ENCODE assay signal across 9 cellular contexts in the genomic region with DNA sequence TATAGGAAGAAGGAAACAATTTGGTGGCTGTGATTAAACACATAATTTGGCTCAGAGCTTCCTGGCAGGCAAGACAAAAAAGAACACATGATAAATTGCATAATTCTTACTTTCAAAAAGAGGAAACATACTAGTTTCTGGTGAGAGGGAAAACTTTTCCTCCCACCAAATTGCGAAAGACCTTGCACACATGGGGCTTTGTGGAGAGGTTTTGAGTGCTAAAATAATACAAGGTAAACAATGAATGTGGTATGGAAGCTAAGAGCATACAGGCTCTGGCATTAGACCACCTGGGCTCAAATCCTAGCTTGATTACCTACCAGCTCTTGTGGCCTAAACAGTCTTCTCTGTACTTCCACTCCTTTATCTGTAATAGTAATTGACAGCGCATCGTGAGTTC.
DNase-seq lines count a peak whose midpoint lies in the region; TF ChIP-seq lines count a peak whose summit lies in the region.
"Had no signal": no experiment of that assay in that cellular context is flagged by ENCODE, and none has a peak within 500 bp of the region (broad histone marks: within the 10 kb centered on the region; RNA-seq: fewer than 3 reads in every experiment).

No MANE protein-coding gene starts in this region.

- H3K79me2 ChIP-seq in SK-N-SH (ENCODE audit: insufficient read depth): no peaks in the 10 kb centered on the region

- H3K4me3 Mint-ChIP-seq in progenitor cell of endocrine pancreas (ENCODE audit: low read depth): no peak overlapping the region
- H3K4me3 Mint-ChIP-seq in activated T-helper 2 cell treated with anti-CD3 and anti-CD28 coated beads, Interferon-gamma antibody, Interleukin-2, Interleukin-4, amounts not matched to agents 10 μg/mL and 5 μg/mL and 100 μg/mL, durations not matched to agents 14 hours and 24 hours and 36 hours (ENCODE audit: low read depth): no peak overlapping the region

- no peak overlapping the region for H2AFZ ChIP-seq in SK-N-SH (ENCODE audit: low read depth)

- peaks cover 0 to 3% of the 10 kb centered on the region in 2 experiments for H3K36me3 ChIP-seq in SK-N-SH (replicated peaks in 1 of 2; ENCODE audit: control insufficient read depth in 1 of 2, insufficient read depth in 2 of 2, low read length in 1 of 2)

- 100% methylated on average over 3 of the region's 3 CpGs for WGBS in SK-N-SH (ENCODE audit: low lambda C conversion rate)

- H3K4me1 Mint-ChIP-seq in progenitor cell of endocrine pancreas (ENCODE audit: low read depth): peaks cover 40% of the 10 kb centered on the region
- peaks cover 2% of the 10 kb centered on the region for H3K4me1 Mint-ChIP-seq in activated T-helper 2 cell treated with anti-CD3 and anti-CD28 coated beads, Interferon-gamma antibody, Interleukin-2, Interleukin-4, amounts not matched to agents 10 μg/mL and 5 μg/mL and 100 μg/mL, durations not matched to agents 14 hours and 24 hours and 36 hours (ENCODE audit: low read depth)

- TF ChIP-seq RAD21 in SK-N-SH (IDR thresholded peaks at IDR 0.05; ENCODE audit: low read length): no peak

- H3K9me2 ChIP-seq in SK-N-SH: no peaks in the 10 kb centered on the region

- no peak overlapping the region for H3K9ac ChIP-seq in SK-N-SH

- H3K9me3 ChIP-seq in SK-N-SH: no peaks in the 10 kb centered on the region

- no peaks in the 10 kb centered on the region for H3K36me3 Mint-ChIP-seq in progenitor cell of endocrine pancreas (ENCODE audit: insufficient read depth)
- no peaks in the 10 kb centered on the region for H3K36me3 Mint-ChIP-seq in activated T-helper 2 cell treated with anti-CD3 and anti-CD28 coated beads, Interferon-gamma antibody, Interleukin-2, Interleukin-4, amounts not matched to agents 10 μg/mL and 5 μg/mL and 100 μg/mL, durations not matched to agents 14 hours and 24 hours and 36 hours (ENCODE audit: low read depth)

- POLR2A ChIA-PET in SK-N-SH (lab: Yijun Ruan, JAX): interaction anchor here (0.6 kb wide), 1 partner anchor 1131 kb away, joined by 3 read pairs; no protein-coding TSS in a partner anchor

- DNase-seq in GF-D8 (lab: John Stamatoyannopoulos, UW) (peak; percentile 83), RPMI7951 (ENCODE audit: low read depth) (peak; percentile 25), fibroblast of peridontal ligament (ENCODE audit: extremely low read depth) (peak; percentile 68), progenitor cell of endocrine pancreas (ENCODE audit: low spot score, unreplicated experiment) (no peak), amniotic stem cell (lab: John Stamatoyannopoulos, UW) (no peak), SK-N-SH (no peak), COLO829 (ENCODE audit: low spot score) (no peak)
- DNase-seq in activated T-helper 2 cell treated with anti-CD3 and anti-CD28 coated beads, Interferon-gamma antibody, Interleukin-2, Interleukin-4, amounts not matched to agents 10 μg/mL and 5 μg/mL and 100 μg/mL, durations not matched to agents 14 hours and 24 hours and 36 hours (ENCODE audit: low spot score): no peak
- DNase-seq: DND-41 had no signal

- no peak for TF ChIP-seq CTCF in progenitor cell of endocrine pancreas (IDR thresholded peaks at IDR 0.05; ENCODE audit: unreplicated experiment)
- TF ChIP-seq CTCF in SK-N-SH (IDR thresholded peaks at IDR 0.05): no peak

- no peaks in the 10 kb centered on the region for H4K20me1 ChIP-seq in SK-N-SH (ENCODE audit: insufficient read depth)

- peak overlapping the region; percentile 27 for H3K27ac Mint-ChIP-seq in progenitor cell of endocrine pancreas
- H3K27ac Mint-ChIP-seq in activated T-helper 2 cell treated with anti-CD3 and anti-CD28 coated beads, Interferon-gamma antibody, Interleukin-2, Interleukin-4, amounts not matched to agents 10 μg/mL and 5 μg/mL and 100 μg/mL, durations not matched to agents 14 hours and 24 hours and 36 hours: no peak overlapping the region

- H3K4me3 ChIP-seq in SK-N-SH (ENCODE audit: low read depth in 2 of 2, low read length in 1 of 2): no peak overlapping the region

- CTCF ChIA-PET in SK-N-SH (lab: Yijun Ruan, JAX): interaction anchor here (0.6 to 1.7 kb wide), 2 partner anchors 9 to 18 kb away, joined by 3 to 4 read pairs; no protein-coding TSS in a partner anchor

- no peak overlapping the region for H3K27ac ChIP-seq in SK-N-SH (ENCODE audit: low read depth in 2 of 2, low read length in 1 of 2)

- TF ChIP-seq EP300 in SK-N-SH (IDR thresholded peaks at IDR 0.05; ENCODE audit: borderline replicate concordance in 1 of 2, low read depth in 1 of 2, low read length in 1 of 2): no peak

- H3K9me3 Mint-ChIP-seq in progenitor cell of endocrine pancreas (ENCODE audit: low read depth): peaks cover 4% of the 10 kb centered on the region
- H3K9me3 Mint-ChIP-seq in activated T-helper 2 cell treated with anti-CD3 and anti-CD28 coated beads, Interferon-gamma antibody, Interleukin-2, Interleukin-4, amounts not matched to agents 10 μg/mL and 5 μg/mL and 100 μg/mL, durations not matched to agents 14 hours and 24 hours and 36 hours: no peaks in the 10 kb centered on the region

- no peaks in the 10 kb centered on the region for H3K27me3 Mint-ChIP-seq in progenitor cell of endocrine pancreas
- H3K27me3 Mint-ChIP-seq in activated T-helper 2 cell treated with anti-CD3 and anti-CD28 coated beads, Interferon-gamma antibody, Interleukin-2, Interleukin-4, amounts not matched to agents 10 μg/mL and 5 μg/mL and 100 μg/mL, durations not matched to agents 14 hours and 24 hours and 36 hours (ENCODE audit: low read depth): no peaks in the 10 kb centered on the region

- intact Hi-C loops in activated T-helper 2 cell treated with anti-CD3 and anti-CD28 coated beads, Interferon-gamma antibody, Interleukin-2, Interleukin-4, amounts not matched to agents 10 μg/mL and 5 μg/mL and 100 μg/mL, durations not matched to agents 14 hours and 24 hours and 36 hours (cut with micrococcal nuclease): no loop called here

- no peaks in the 10 kb centered on the region for H3K27me3 ChIP-seq in SK-N-SH (ENCODE audit: insufficient read depth)

- H3K4me2 ChIP-seq in SK-N-SH: no peak overlapping the region

- H3K4me1 ChIP-seq in SK-N-SH (ENCODE audit: control insufficient read depth in 1 of 2, insufficient read depth in 2 of 2, low read depth in 1 of 2, low read length in 1 of 2): peaks cover 5 to 21% of the 10 kb centered on the region in 2 experiments

- H3F3A ChIP-seq in SK-N-SH (replicated peaks; ENCODE audit: insufficient read depth): peaks cover 13% of the 10 kb centered on the region

TF ChIP-seq in SK-N-SH, 30 proteins besides CTCF, POLR2A, EP300 and RAD21:
- no peak for TF ChIP-seq JUND (IDR thresholded peaks at IDR 0.05)
- TF ChIP-seq, protein P1, sequence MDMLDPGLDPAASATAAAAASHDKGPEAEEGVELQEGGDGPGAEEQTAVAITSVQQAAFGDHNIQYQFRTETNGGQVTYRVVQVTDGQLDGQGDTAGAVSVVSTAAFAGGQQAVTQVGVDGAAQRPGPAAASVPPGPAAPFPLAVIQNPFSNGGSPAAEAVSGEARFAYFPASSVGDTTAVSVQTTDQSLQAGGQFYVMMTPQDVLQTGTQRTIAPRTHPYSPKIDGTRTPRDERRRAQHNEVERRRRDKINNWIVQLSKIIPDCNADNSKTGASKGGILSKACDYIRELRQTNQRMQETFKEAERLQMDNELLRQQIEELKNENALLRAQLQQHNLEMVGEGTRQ (IDR thresholded peaks at IDR 0.05; ENCODE audit: borderline replicate concordance, low read depth, low read length): no peak
- TF ChIP-seq RCOR1 (IDR thresholded peaks at IDR 0.05; ENCODE audit: low read length): no peak
- no peak for TF ChIP-seq POLR2AphosphoS5 (IDR thresholded peaks at IDR 0.05; ENCODE audit: low read depth, low read length)
- TF ChIP-seq, protein P2, sequence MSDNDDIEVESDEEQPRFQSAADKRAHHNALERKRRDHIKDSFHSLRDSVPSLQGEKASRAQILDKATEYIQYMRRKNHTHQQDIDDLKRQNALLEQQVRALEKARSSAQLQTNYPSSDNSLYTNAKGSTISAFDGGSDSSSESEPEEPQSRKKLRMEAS (IDR thresholded peaks at IDR 0.05; ENCODE audit: low read depth): no peak

Comparison
In these comparisons a context has a peak if more than half of its experiments do, and no peak if none do; other contexts are left out.
1. DNase-seq: peak in GF-D8 (single experiment), RPMI7951 (single experiment) and fibroblast of peridontal ligament (single experiment); none in progenitor cell of endocrine pancreas (single experiment), amniotic stem cell (single experiment), SK-N-SH (single experiment), activated T-helper 2 cell treated with anti-CD3 and anti-CD28 coated beads, Interferon-gamma antibody, Interleukin-2, Interleukin-4, amounts not matched to agents 10 μg/mL and 5 μg/mL and 100 μg/mL, durations not matched to agents 14 hours and 24 hours and 36 hours (single experiment) and COLO829 (single experiment).